ENCODE assay signal across 9 cellular contexts in genomic region chr4:85928775-85929585, GRCh38.
DNase-seq lines count a peak whose midpoint lies in the region; ATAC-seq, FAIRE-seq and TF ChIP-seq lines count a peak whose summit lies in the region.
"Had no signal": no experiment of that assay in that cellular context is flagged by ENCODE, and none has a peak within 500 bp of the region (broad histone marks: within the 10 kb centered on the region; RNA-seq: fewer than 3 reads in every experiment).

No MANE protein-coding gene starts in this region.

- no peak overlapping the region for H2AFZ ChIP-seq in astrocyte (ENCODE audit: low read depth, low read length)

- no peaks in the 10 kb centered on the region for H3K79me2 ChIP-seq in astrocyte (ENCODE audit: insufficient read depth, low read length)

- H3K9me3 Mint-ChIP-seq in astrocyte (ENCODE audit: unreplicated experiment): no peaks in the 10 kb centered on the region
- H3K9me3 Mint-ChIP-seq in natural killer cell treated with Interleukin-12 subunit alpha and Interleukin-12 subunit beta and Interleukin-15 and Interleukin-18, amount 100 ng/mL, for 72 hours: no peaks in the 10 kb centered on the region

- no peak overlapping the region for H3K4me3 ChIP-seq in astrocyte (ENCODE audit: insufficient read depth, low read depth, low read length)
- peak overlapping the region; percentile 41 to 61 for H3K4me3 ChIP-seq in mucosa of rectum (ENCODE audit: low read length in 2 of 2)

- H3K4me1 Mint-ChIP-seq in astrocyte (ENCODE audit: low read depth, unreplicated experiment): peaks cover 25% of the 10 kb centered on the region
- peaks cover 0 to 4% of the 10 kb centered on the region in 2 donors for H3K4me1 Mint-ChIP-seq in natural killer cell treated with Interleukin-12 subunit alpha and Interleukin-12 subunit beta and Interleukin-15 and Interleukin-18, amount 100 ng/mL, for 72 hours (ENCODE audit: low read depth in 2 of 2)

- H3K27ac Mint-ChIP-seq in astrocyte (ENCODE audit: unreplicated experiment): peak overlapping the region; percentile 29
- H3K27ac Mint-ChIP-seq in natural killer cell treated with Interleukin-12 subunit alpha and Interleukin-12 subunit beta and Interleukin-15 and Interleukin-18, amount 100 ng/mL, for 72 hours: no peak overlapping the region

- H3K9me3 ChIP-seq in astrocyte (ENCODE audit: insufficient read depth, low read depth, low read length) (no peaks in the 10 kb centered on the region), mucosa of rectum (ENCODE audit: control insufficient read depth in 2 of 2, low read length in 2 of 2) (no peaks in the 10 kb centered on the region)

- no peak overlapping the region for H3K9ac ChIP-seq in astrocyte (ENCODE audit: low read length)
- no peak overlapping the region for H3K9ac ChIP-seq in mucosa of rectum (ENCODE audit: low read depth in 1 of 2, low read length in 2 of 2)

- H3K27me3 Mint-ChIP-seq in astrocyte (ENCODE audit: low read depth, unreplicated experiment): no peaks in the 10 kb centered on the region
- H3K27me3 Mint-ChIP-seq in natural killer cell treated with Interleukin-12 subunit alpha and Interleukin-12 subunit beta and Interleukin-15 and Interleukin-18, amount 100 ng/mL, for 72 hours: peaks cover 0 to 3% of the 10 kb centered on the region in 2 donors

- peak overlapping the region; percentile 35 for H3K4me2 ChIP-seq in astrocyte (ENCODE audit: low read length)

- peaks cover 14% of the 10 kb centered on the region for H4K20me1 ChIP-seq in astrocyte (ENCODE audit: insufficient read depth, low read length)

- TF ChIP-seq CTCF in astrocyte (IDR thresholded peaks at IDR 0.05; ENCODE audit: insufficient read depth, low read depth, low read length): no peak

- DNase-seq in EL (peak; percentile 54), astrocyte (ENCODE audit: low read depth) (peak; percentile 70), substantia nigra (lab: John Stamatoyannopoulos, UW) (no peak), OCI-M2 (lab: John Stamatoyannopoulos, UW; ENCODE audit: unreplicated experiment) (no peak), NCI-H2227 (lab: John Stamatoyannopoulos, UW; ENCODE audit: unreplicated experiment) (no peak)
- DNase-seq in natural killer cell treated with Interleukin-12 subunit alpha and Interleukin-12 subunit beta and Interleukin-15 and Interleukin-18, amount 100 ng/mL, for 72 hours (ENCODE audit: low spot score): no peak

- H3K36me3 Mint-ChIP-seq in astrocyte (ENCODE audit: low read depth, unreplicated experiment): no peaks in the 10 kb centered on the region
- H3K36me3 Mint-ChIP-seq in natural killer cell treated with Interleukin-12 subunit alpha and Interleukin-12 subunit beta and Interleukin-15 and Interleukin-18, amount 100 ng/mL, for 72 hours: no peaks in the 10 kb centered on the region

- H3K27ac ChIP-seq in astrocyte (ENCODE audit: low read depth, low read length): no peak overlapping the region
- peak overlapping the region; percentile 13 to 66 for H3K27ac ChIP-seq in mucosa of rectum (ENCODE audit: low read depth in 2 of 2, low read length in 2 of 2)
- no peak overlapping the region for H3K27ac ChIP-seq in substantia nigra (ENCODE audit: low read depth, low read length, poor library complexity, severe bottlenecking)

- H3K36me3 ChIP-seq in astrocyte (ENCODE audit: insufficient read depth, low read length): no peaks in the 10 kb centered on the region
- H3K36me3 ChIP-seq in mucosa of rectum (ENCODE audit: control insufficient read depth in 2 of 2, insufficient read depth in 2 of 2, low read length in 2 of 2): no peaks in the 10 kb centered on the region

- peak overlapping the region; percentile 1 for H3K4me3 Mint-ChIP-seq in astrocyte (ENCODE audit: unreplicated experiment)
- no peak overlapping the region for H3K4me3 Mint-ChIP-seq in natural killer cell treated with Interleukin-12 subunit alpha and Interleukin-12 subunit beta and Interleukin-15 and Interleukin-18, amount 100 ng/mL, for 72 hours

- H3K4me1 ChIP-seq in astrocyte (ENCODE audit: insufficient read depth, low read length): peaks cover 11% of the 10 kb centered on the region
- peaks cover 6 to 17% of the 10 kb centered on the region in 2 donors for H3K4me1 ChIP-seq in mucosa of rectum (ENCODE audit: control insufficient read depth in 2 of 2, insufficient read depth in 2 of 2, low read length in 2 of 2)

- FAIRE-seq in astrocyte (lab: Jason Lieb, UNC): no peak
- FAIRE-seq: GM12891 had no signal

- peak; percentile 79 for ATAC-seq in HG02981 (IDR thresholded peaks at IDR 0.05; ENCODE audit: unreplicated experiment)
- ATAC-seq in natural killer cell treated with Interleukin-12 subunit alpha and Interleukin-12 subunit beta and Interleukin-15 and Interleukin-18, amount 100 ng/mL, for 72 hours: no peak

- no peaks in the 10 kb centered on the region for H3K27me3 ChIP-seq in astrocyte (ENCODE audit: insufficient read depth, low read length)
- no peaks in the 10 kb centered on the region for H3K27me3 ChIP-seq in mucosa of rectum (ENCODE audit: control insufficient read depth in 2 of 2, insufficient read depth in 2 of 2, low read length in 2 of 2)

Comparison
In these comparisons a context has a peak if more than half of its experiments do, and no peak if none do; other contexts are left out.
1. DNase-seq: peak in EL (single experiment) and astrocyte (single experiment); none in natural killer cell treated with Interleukin-12 subunit alpha and Interleukin-12 subunit beta and Interleukin-15 and Interleukin-18, amount 100 ng/mL, for 72 hours (single experiment), substantia nigra (0 of 49), OCI-M2 (single experiment) and NCI-H2227 (single experiment).
2. H3K27ac ChIP-seq: peak in mucosa of rectum (2 of 2); none in astrocyte (single experiment) and substantia nigra (single experiment).